In the genomic region with DNA sequence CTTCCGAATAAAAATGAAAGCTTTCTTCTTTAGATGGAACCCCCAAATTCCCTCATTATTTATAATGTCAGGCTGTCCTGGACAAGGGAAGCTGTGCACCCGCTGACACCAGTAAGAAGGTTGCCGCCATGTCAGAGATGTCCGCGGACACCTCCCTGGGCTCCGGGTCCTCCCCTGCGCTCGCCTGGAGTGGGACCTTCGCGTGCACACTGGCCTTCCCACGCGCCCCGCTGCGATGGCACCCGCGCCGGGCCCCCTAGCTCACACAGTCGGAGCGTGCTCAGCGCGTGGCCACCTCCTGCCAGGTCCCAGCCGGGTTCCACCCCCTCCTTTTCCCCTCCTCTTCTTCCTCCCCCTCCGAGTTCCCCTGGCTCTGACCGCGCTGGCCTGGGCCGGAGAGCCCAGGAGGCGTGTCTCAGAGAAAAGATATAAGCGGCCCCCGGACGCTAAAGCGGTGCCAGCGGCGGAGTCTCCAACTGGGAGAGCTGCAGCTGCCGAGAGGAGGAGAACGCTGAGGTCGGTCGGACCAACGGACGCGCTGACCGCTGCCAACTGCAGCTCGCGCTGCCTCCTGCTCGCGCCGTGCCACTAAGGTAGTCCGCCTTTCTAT, we compare ENCODE assay signal across 8 cellular contexts. TPM values are rescaled to one million over a fixed set of nuclear protein-coding genes. Genes with fewer than 3 reads are reported as not detected.
A peak's percentile ranks its signal among the peaks of the same experiment; 100 is the strongest.
DNase-seq lines count a peak whose midpoint lies in the region; FAIRE-seq and TF ChIP-seq lines count a peak whose summit lies in the region.

A gene with protein sequence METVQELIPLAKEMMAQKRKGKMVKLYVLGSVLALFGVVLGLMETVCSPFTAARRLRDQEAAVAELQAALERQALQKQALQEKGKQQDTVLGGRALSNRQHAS (plus strand): TSS at position 456 of the 610 bp plus-strand sequence. CDS start 273 bp downstream, outside the sequence.

- H3K79me1 ChIP-seq in mesendoderm (ENCODE audit: low read length) = no peaks in the 10 kb centered on the region

- H3K27me3 ChIP-seq in mesendoderm (ENCODE audit: insufficient read depth, low read length, poor library complexity) = peaks cover 38% of the 10 kb centered on the region

- H3K23ac ChIP-seq in mesendoderm (ENCODE audit: low read length) = no peak within 1 kb of the TSS

- H3K27ac Mint-ChIP-seq in activated CD4-positive, alpha-beta memory T cell treated with anti-CD3 and anti-CD28 coated beads for 36 hours = peak within 1 kb of the TSS; percentile 68
- H3K27ac Mint-ChIP-seq in endothelial cell (ENCODE audit: unreplicated experiment) = no peak within 1 kb of the TSS
- H3K27ac Mint-ChIP-seq in stimulated activated naive CD8-positive, alpha-beta T cell treated with anti-CD3 and anti-CD28 coated beads, Interleukin-15, Interleukin-2, amounts not matched to agents 100 ng/mL and 50 ng/mL, for 24 hours = peak within 1 kb of the TSS; percentile 66

- no peak within 1 kb of the TSS for H3K4ac ChIP-seq in mesendoderm (ENCODE audit: low read depth, low read length)

- TF ChIP-seq CTCF in AG04449 (IDR thresholded peaks at IDR 0.05; ENCODE audit: insufficient read depth, low read length, missing control alignments) (no peak), endothelial cell (IDR thresholded peaks at IDR 0.05; ENCODE audit: unreplicated experiment) (no peak)

- H2BK5ac ChIP-seq in mesendoderm (ENCODE audit: low read length) = no peak within 1 kb of the TSS

- DNase-seq in AG04449 (ENCODE audit: low read depth, low spot score) (no peak), LHCN-M2 (ENCODE audit: low read depth) (peak; percentile 64), endothelial cell (ENCODE audit: low spot score) (peak; percentile 28), mesendoderm (peak; percentile 60), OCI-M1 (lab: John Stamatoyannopoulos, UW) (no peak), GM12891 (ENCODE audit: insufficient read length, low spot score) (no peak)
- peak; percentile 66 for DNase-seq in activated CD4-positive, alpha-beta memory T cell treated with anti-CD3 and anti-CD28 coated beads for 36 hours

- no peak for FAIRE-seq in GM12891 (lab: Jason Lieb, UNC)

- no peak within 1 kb of the TSS for H2BK120ac ChIP-seq in mesendoderm (ENCODE audit: low read depth, low read length)

- peak within 1 kb of the TSS; percentile 49 for H3K9ac ChIP-seq in mesendoderm (ENCODE audit: low read length)

- CTCF ChIA-PET in AG04449 (lab: Yijun Ruan, JAX) = interaction anchor here (0.9 to 3.9 kb wide), 9 partner anchors 11 to 149 kb away, joined by 3 to 19 read pairs (median 4); no protein-coding TSS in a partner anchor
- CTCF ChIA-PET in activated CD4-positive, alpha-beta memory T cell treated with anti-CD3 and anti-CD28 coated beads for 36 hours (lab: Charles Lee) = interaction anchor here (0.8 to 3.7 kb wide), 10 partner anchors 9 to 108 kb away, joined by 3 to 15 read pairs (median 5); no protein-coding TSS in a partner anchor

- no peak within 1 kb of the TSS for H4K8ac ChIP-seq in mesendoderm (ENCODE audit: low read depth, low read length)

- H3K4me1 ChIP-seq in mesendoderm (ENCODE audit: control insufficient read depth, low read depth, low read length) = no peaks in the 10 kb centered on the region

- no peak within 1 kb of the TSS for H3K18ac ChIP-seq in mesendoderm (ENCODE audit: low read length)

- no peak within 1 kb of the TSS for H3K27ac ChIP-seq in mesendoderm (ENCODE audit: low read depth, low read length)

- H2BK15ac ChIP-seq in mesendoderm (replicated peaks; ENCODE audit: low read depth) = no peak within 1 kb of the TSS

- H3K4me3 ChIP-seq in AG04449 (ENCODE audit: low read depth, low read length) (peak within 1 kb of the TSS; percentile 58), mesendoderm (ENCODE audit: low read length) (peak within 1 kb of the TSS; percentile 4)

- H3K56ac ChIP-seq in mesendoderm (ENCODE audit: low read length) = peak within 1 kb of the TSS; percentile 79

- no CpG with 5 or more reads among the region's 47 CpGs for WGBS in mesendoderm (ENCODE audit: extremely low coverage, insufficient coverage, low lambda C conversion rate)

- peaks cover 22% of the 10 kb centered on the region for H3K27me3 Mint-ChIP-seq in activated CD4-positive, alpha-beta memory T cell treated with anti-CD3 and anti-CD28 coated beads for 36 hours
- peaks cover 22% of the 10 kb centered on the region for H3K27me3 Mint-ChIP-seq in endothelial cell (ENCODE audit: unreplicated experiment)
- H3K27me3 Mint-ChIP-seq in stimulated activated naive CD8-positive, alpha-beta T cell treated with anti-CD3 and anti-CD28 coated beads, Interleukin-15, Interleukin-2, amounts not matched to agents 100 ng/mL and 50 ng/mL, for 24 hours = peaks cover 65% of the 10 kb centered on the region

- intact Hi-C loops in activated CD4-positive, alpha-beta memory T cell treated with anti-CD3 and anti-CD28 coated beads for 36 hours (cut with micrococcal nuclease) = no loop called here

- peak within 1 kb of the TSS; percentile 76 for H3K4me3 Mint-ChIP-seq in activated CD4-positive, alpha-beta memory T cell treated with anti-CD3 and anti-CD28 coated beads for 36 hours
- peak within 1 kb of the TSS; percentile 13 for H3K4me3 Mint-ChIP-seq in endothelial cell (ENCODE audit: unreplicated experiment)
- peak within 1 kb of the TSS; percentile 76 for H3K4me3 Mint-ChIP-seq in stimulated activated naive CD8-positive, alpha-beta T cell treated with anti-CD3 and anti-CD28 coated beads, Interleukin-15, Interleukin-2, amounts not matched to agents 100 ng/mL and 50 ng/mL, for 24 hours

- peaks cover 68% of the 10 kb centered on the region for H3K4me1 Mint-ChIP-seq in activated CD4-positive, alpha-beta memory T cell treated with anti-CD3 and anti-CD28 coated beads for 36 hours (ENCODE audit: low read depth)
- H3K4me1 Mint-ChIP-seq in endothelial cell (ENCODE audit: unreplicated experiment) = peaks cover 33% of the 10 kb centered on the region
- peaks cover 51% of the 10 kb centered on the region for H3K4me1 Mint-ChIP-seq in stimulated activated naive CD8-positive, alpha-beta T cell treated with anti-CD3 and anti-CD28 coated beads, Interleukin-15, Interleukin-2, amounts not matched to agents 100 ng/mL and 50 ng/mL, for 24 hours (ENCODE audit: low read depth)

- H3K9me3 Mint-ChIP-seq in activated CD4-positive, alpha-beta memory T cell treated with anti-CD3 and anti-CD28 coated beads for 36 hours = no peaks in the 10 kb centered on the region
- no peaks in the 10 kb centered on the region for H3K9me3 Mint-ChIP-seq in endothelial cell (ENCODE audit: unreplicated experiment)
- peaks cover 3% of the 10 kb centered on the region for H3K9me3 Mint-ChIP-seq in stimulated activated naive CD8-positive, alpha-beta T cell treated with anti-CD3 and anti-CD28 coated beads, Interleukin-15, Interleukin-2, amounts not matched to agents 100 ng/mL and 50 ng/mL, for 24 hours

- no peak within 1 kb of the TSS for H2AK5ac ChIP-seq in mesendoderm (ENCODE audit: low read length)

- TF ChIP-seq POLR2A in GM12891 (IDR thresholded peaks at IDR 0.05; ENCODE audit: low read depth, low read length) = no peak

- peaks cover 7% of the 10 kb centered on the region for H3K36me3 Mint-ChIP-seq in activated CD4-positive, alpha-beta memory T cell treated with anti-CD3 and anti-CD28 coated beads for 36 hours
- no peaks in the 10 kb centered on the region for H3K36me3 Mint-ChIP-seq in endothelial cell (ENCODE audit: low read depth, unreplicated experiment)
- no peaks in the 10 kb centered on the region for H3K36me3 Mint-ChIP-seq in stimulated activated naive CD8-positive, alpha-beta T cell treated with anti-CD3 and anti-CD28 coated beads, Interleukin-15, Interleukin-2, amounts not matched to agents 100 ng/mL and 50 ng/mL, for 24 hours (ENCODE audit: low read depth)

- POLR2A ChIA-PET in AG04449 (lab: Yijun Ruan, JAX) = no interaction called here
- POLR2A ChIA-PET in activated CD4-positive, alpha-beta memory T cell treated with anti-CD3 and anti-CD28 coated beads for 36 hours (lab: Charles Lee) = interaction anchor here (0.7 to 1.5 kb wide), 6 partner anchors 20 to 78 kb away, joined by 3 to 6 read pairs (median 3); a partner anchor contains a TSS

- no peaks in the 10 kb centered on the region for H3K79me2 ChIP-seq in mesendoderm (ENCODE audit: control insufficient read depth, insufficient read depth, low read length)

- H3K36me3 ChIP-seq in mesendoderm (ENCODE audit: control insufficient read depth, insufficient read depth, low read length) = no peaks in the 10 kb centered on the region

- H4K5ac ChIP-seq in mesendoderm (ENCODE audit: low read length) = no peak within 1 kb of the TSS

- peak within 1 kb of the TSS; percentile 42 for H3K4me2 ChIP-seq in mesendoderm (ENCODE audit: low read length)

TF ChIP-seq in GM12891, 5 proteins besides CTCF, POLR2A, EP300 and RAD21:
- TF ChIP-seq POU2F2 (IDR thresholded peaks at IDR 0.05; ENCODE audit: low read depth, low read length) = no peak
- no peak for TF ChIP-seq TAF1 (IDR thresholded peaks at IDR 0.05; ENCODE audit: low read depth, low read length)
- TF ChIP-seq SPI1 (IDR thresholded peaks at IDR 0.05; ENCODE audit: low read depth, low read length) = no peak
- no peak for TF ChIP-seq POLR2AphosphoS5 (IDR thresholded peaks at IDR 0.05; ENCODE audit: low read depth, low read length)
- TF ChIP-seq PAX5 (IDR thresholded peaks at IDR 0.05; ENCODE audit: insufficient read depth, low read length, severe bottlenecking) = no peak

RNA-seq across cellular contexts. Expression of the gene that starts here (rescaled TPM):
- total RNA-seq in LHCN-M2 (2014; rRNA removed) (0.77 and 1.0 TPM in 2 replicates), endothelial cell (ENCODE audit: unreplicated experiment) (not detected)
- 0.33 TPM for polyA plus RNA-seq in LHCN-M2 (2012)
- total RNA-seq in activated CD4-positive, alpha-beta memory T cell treated with anti-CD3 and anti-CD28 coated beads for 36 hours = 10 to 100 TPM; 92.7 to 93.1 TPM
- polyA plus RNA-seq in mesendoderm (2013, experiment 1 of 2) = 0.44 TPM
- 0.36 TPM for polyA plus RNA-seq in mesendoderm (2013, experiment 2 of 2)
- 0.40 TPM for polyA plus RNA-seq in GM12891 (2012; ENCODE audit: low read depth, missing spikeins)

Comparison
In these comparisons a context has a peak if more than half of its experiments do, and no peak if none do; other contexts are left out.
1. RNA of the gene that starts here (total RNA-seq): 92.7 to 93.1 TPM in activated CD4-positive, alpha-beta memory T cell treated with anti-CD3 and anti-CD28 coated beads for 36 hours; 0.77 to 1.0 TPM in LHCN-M2 and not detected in endothelial cell (single experiment); every median in the first group is over 10 times any median in the second.
2. Peak in DNase-seq in endothelial cell; RNA of the gene not detected or under 1 TPM.
3. DNase-seq: peak in LHCN-M2 (single experiment), activated CD4-positive, alpha-beta memory T cell treated with anti-CD3 and anti-CD28 coated beads for 36 hours (single experiment) and mesendoderm (single experiment); none in AG04449 (single experiment), OCI-M1 (single experiment) and GM12891 (single experiment).
4. H3K4me3 Mint-ChIP-seq: peak in every context shown above with its lines; median percentile 76 in activated CD4-positive, alpha-beta memory T cell treated with anti-CD3 and anti-CD28 coated beads for 36 hours; 76 in stimulated activated naive CD8-positive, alpha-beta T cell treated with anti-CD3 and anti-CD28 coated beads, Interleukin-15, Interleukin-2, amounts not matched to agents 100 ng/mL and 50 ng/mL, for 24 hours; 13 in endothelial cell.